Comparison of ENCODE assay signal across 24 cellular contexts in genomic region chr4:25950476-25951389, GRCh38. TPM values are rescaled to one million over a fixed set of nuclear protein-coding genes. Genes with fewer than 3 reads are reported as not detected.
DNase-seq lines count a peak whose midpoint lies in the region; ATAC-seq, FAIRE-seq and TF ChIP-seq lines count a peak whose summit lies in the region.
"Had no signal": no experiment of that assay in that cellular context is flagged by ENCODE, and none has a peak within 500 bp of the region (broad histone marks: within the 10 kb centered on the region; RNA-seq: fewer than 3 reads in every experiment).

No MANE protein-coding gene starts in this region.

- ATAC-seq in SK-N-SH treated with all-trans-retinoic acid at 6 μM for 48 hours (no peak), K562 (no peak; the same call in 1 of the 3 replicates), HG02588 (IDR thresholded peaks at IDR 0.05; ENCODE audit: unreplicated experiment) (no peak)
- ATAC-seq: gastrocnemius medialis had no signal

- H3K27me3 ChIP-seq in SK-N-SH (ENCODE audit: insufficient read depth): no peaks in the 10 kb centered on the region; the same call in 1 of the 2 replicates
- H3K27me3 ChIP-seq in H9 (ENCODE audit: insufficient read depth, low read length): no peaks in the 10 kb centered on the region
- H3K27me3 ChIP-seq in K562 (ENCODE audit: control insufficient read depth in 2 of 2, insufficient read depth in 2 of 2, low read length in 2 of 2): peaks cover 34 to 58% of the 10 kb centered on the region in 2 experiments
- H3K27me3 ChIP-seq in neural progenitor cell: no peaks in the 10 kb centered on the region
- H3K27me3 ChIP-seq in PC-9 (ENCODE audit: insufficient read depth, low read depth): 0 out of 2 replicates have a peak, but pooled peaks cover 4% of the 10 kb centered on the region
- H3K27me3 ChIP-seq: gastrocnemius medialis, MG63 had no signal

- H3K27ac Mint-ChIP-seq in H9 (no peak overlapping the region; a peak in 1 of 7 replicates), neural progenitor cell (peak overlapping the region; percentile 92)
- H3K27ac Mint-ChIP-seq: activated CD4-positive, alpha-beta T cell treated with anti-CD3 and anti-CD28 coated beads, Interleukin-2, amount 10 ng/mL, durations not matched to agents 24 days and 14 days; activated T-helper 1 cell treated with anti-CD3 and anti-CD28 coated beads, Interleukin-12 subunit alpha, Interleukin-12 subunit beta, Interleukin-2, Interleukin-4 antibody, amounts not matched to agents 30 ng/mL and 10 ng/mL and 1 ng/mL, durations not matched to agents 14 hours and 24 hours and 36 hours had no signal

- WGBS in SK-N-SH (ENCODE audit: low lambda C conversion rate): 60% methylated on average over 9 of the region's 10 CpGs
- WGBS in H9 (ENCODE audit: extremely low coverage, insufficient read length, low lambda C conversion rate): no CpG with 5 or more reads among the region's 10 CpGs
- WGBS in K562 (ENCODE audit: insufficient coverage, low coverage, missing lambda C conversion rate): 1% methylated on average over 10 of the region's 10 CpGs

- no peak overlapping the region for H2BK120ac ChIP-seq in H9 (ENCODE audit: low read depth, low read length, poor library complexity, severe bottlenecking)

- H3K27ac ChIP-seq in SK-N-SH (ENCODE audit: low read depth in 2 of 2, low read length in 1 of 2): no peak overlapping the region
- no peak overlapping the region for H3K27ac ChIP-seq in H9 (ENCODE audit: insufficient read length, low read depth, low read length)
- no peak overlapping the region for H3K27ac ChIP-seq in K562 (ENCODE audit: extremely low read depth, low read depth, low read length)
- H3K27ac ChIP-seq in neural progenitor cell: no peak overlapping the region
- H3K27ac ChIP-seq in PC-9: no peak overlapping the region
- H3K27ac ChIP-seq: gastrocnemius medialis had no signal

- H3K4me1 Mint-ChIP-seq in H9: peaks cover 57 to 69% of the 10 kb centered on the region in 2 experiments
- H3K4me1 Mint-ChIP-seq in neural progenitor cell: peaks cover 66% of the 10 kb centered on the region

- no peak overlapping the region for H2BK20ac ChIP-seq in H9 (ENCODE audit: low read depth, low read length, poor library complexity, severe bottlenecking)

- TF ChIP-seq POLR2A in K562 (conservative IDR thresholded peaks at IDR 0.05): no peak

- intact Hi-C loops in K562 (cut with micrococcal nuclease) (no loop called here), PC-9 (cut with micrococcal nuclease; ENCODE audit: unreplicated experiment) (no loop called here)

- BruUV-seq in K562 (replicated peaks; lab: Mats Ljungman, UMichigan) (no TSS peak), PC-9 (replicated peaks; lab: Mats Ljungman, UMichigan) (no TSS peak)

- H3K36me3 Mint-ChIP-seq in H9 (ENCODE audit: insufficient read depth in 1 of 3, low read depth in 3 of 3): no peaks in the 10 kb centered on the region
- H3K36me3 Mint-ChIP-seq in neural progenitor cell: no peaks in the 10 kb centered on the region
- H3K36me3 Mint-ChIP-seq: activated naive CD4-positive, alpha-beta T cell treated with anti-CD3 and anti-CD28 coated beads, Interleukin-2, amount 50 U/mL, for 72 hours had no signal

- no peaks in the 10 kb centered on the region for H4K20me1 ChIP-seq in SK-N-SH (ENCODE audit: insufficient read depth)
- H4K20me1 ChIP-seq in H9 (ENCODE audit: control insufficient read depth, insufficient read depth, insufficient read length): no peaks in the 10 kb centered on the region
- no peaks in the 10 kb centered on the region for H4K20me1 ChIP-seq in K562 (replicated peaks; ENCODE audit: control insufficient read depth, insufficient read depth, low read length)
- H4K20me1 ChIP-seq in neural progenitor cell (ENCODE audit: low read depth): no peaks in the 10 kb centered on the region
- no peaks in the 10 kb centered on the region for H4K20me1 ChIP-seq in PC-9 (ENCODE audit: insufficient read depth)

- H3K9ac ChIP-seq in SK-N-SH: no peak overlapping the region
- no peak overlapping the region for H3K9ac ChIP-seq in H9 (ENCODE audit: extremely low read depth, insufficient read length, low read length)
- H3K9ac ChIP-seq in K562 (ENCODE audit: insufficient read depth in 1 of 2, low read depth in 2 of 2, low read length in 2 of 2): peak overlapping the region in 1 of 2 experiments; percentile 32; a peak in 1 of 4 replicates
- H3K9ac ChIP-seq in neural progenitor cell: no peak overlapping the region

- H3K9me3 Mint-ChIP-seq in H9 (no peaks in the 10 kb centered on the region), neural progenitor cell (peaks cover 10% of the 10 kb centered on the region)
- H3K9me3 Mint-ChIP-seq: activated CD4-positive, alpha-beta T cell treated with anti-CD3 and anti-CD28 coated beads, Interleukin-2, amount 10 ng/mL, durations not matched to agents 24 days and 14 days; activated naive CD4-positive, alpha-beta T cell treated with anti-CD3 and anti-CD28 coated beads, Interleukin-2, amount 50 U/mL, for 72 hours; activated T-helper 1 cell treated with anti-CD3 and anti-CD28 coated beads, Interleukin-12 subunit alpha, Interleukin-12 subunit beta, Interleukin-2, Interleukin-4 antibody, amounts not matched to agents 30 ng/mL and 10 ng/mL and 1 ng/mL, durations not matched to agents 14 hours and 24 hours and 36 hours had no signal

- H3K23ac ChIP-seq in H9 (ENCODE audit: insufficient read length, low read depth, low read length): no peak overlapping the region

- no peaks in the 10 kb centered on the region for H3K9me2 ChIP-seq in SK-N-SH
- no peaks in the 10 kb centered on the region for H3K9me2 ChIP-seq in PC-9 (ENCODE audit: insufficient read depth)

- H3K9me3 ChIP-seq in SK-N-SH (no peaks in the 10 kb centered on the region), H9 (ENCODE audit: control insufficient read depth, low read depth, low read length) (no peaks in the 10 kb centered on the region), K562 (replicated peaks; ENCODE audit: control insufficient read depth, insufficient read depth, low read depth, low read length) (no peaks in the 10 kb centered on the region), neural progenitor cell (ENCODE audit: low read depth) (no peaks in the 10 kb centered on the region), PC-9 (ENCODE audit: insufficient read depth, low read depth) (no peaks in the 10 kb centered on the region)
- H3K9me3 ChIP-seq: gastrocnemius medialis, MG63 had no signal

- peaks cover 21% of the 10 kb centered on the region for H3K27me3 Mint-ChIP-seq in H9 (ENCODE audit: low read depth)
- peaks cover 6% of the 10 kb centered on the region for H3K27me3 Mint-ChIP-seq in neural progenitor cell (ENCODE audit: insufficient read depth, low read depth)

- DNase-seq in SK-N-SH: peak; percentile 25
- no peak for DNase-seq in H9
- DNase-seq in K562 (ENCODE audit: extremely low read depth in 1 of 4, low spot score in 3 of 4): no peak
- DNase-seq in neural progenitor cell (ENCODE audit: low spot score): no peak
- DNase-seq in stimulated activated CD4-positive, alpha-beta T cell treated with anti-CD3 and anti-CD28 coated beads, Interleukin-1b, Interleukin-23, amount 100 ng/mL, for 48 hours: no peak
- no peak for DNase-seq in PC-9
- DNase-seq: activated CD4-positive, alpha-beta T cell treated with anti-CD3 and anti-CD28 coated beads, Interleukin-2, amount 10 ng/mL, durations not matched to agents 24 days and 14 days; C1 segment of cervical spinal cord; effector CD4-positive, alpha-beta T cell; gastrocnemius medialis; MG63; NCI-H1436 treated with DMSO at 0.1 percent for 48 hours; NCI-H526 treated with DMSO at 0.1 percent for 48 hours; retina; stimulated activated CD8-positive, alpha-beta memory T cell treated with anti-CD3 and anti-CD28 coated beads, Interleukin-4, amount 100 ng/mL, for 48 hours; substantia nigra; T-helper 1 cell had no signal

- H3K4me3 ChIP-seq in SK-N-SH (ENCODE audit: low read depth in 2 of 2, low read length in 1 of 2) (no peak overlapping the region), K562 (no peak overlapping the region), neural progenitor cell (no peak overlapping the region), PC-9 (no peak overlapping the region)
- H3K4me3 ChIP-seq: gastrocnemius medialis, MG63 had no signal

- H3K4me3 Mint-ChIP-seq in H9 (peak overlapping the region in 1 of 2 experiments; percentile 43; a peak in 1 of 5 replicates), neural progenitor cell (peak overlapping the region; percentile 28)
- H3K4me3 Mint-ChIP-seq: activated CD4-positive, alpha-beta T cell treated with anti-CD3 and anti-CD28 coated beads, Interleukin-2, amount 10 ng/mL, durations not matched to agents 24 days and 14 days; activated T-helper 1 cell treated with anti-CD3 and anti-CD28 coated beads, Interleukin-12 subunit alpha, Interleukin-12 subunit beta, Interleukin-2, Interleukin-4 antibody, amounts not matched to agents 30 ng/mL and 10 ng/mL and 1 ng/mL, durations not matched to agents 14 hours and 24 hours and 36 hours had no signal

- no peak overlapping the region for H2AK5ac ChIP-seq in H9 (ENCODE audit: insufficient read length, low read length)

- H3K14ac ChIP-seq in H9 (ENCODE audit: insufficient read depth, low read length): peak overlapping the region; percentile 32; the same call in 1 of the 2 replicates

- in situ Hi-C loops in K562 (cut with MboI): no loop called here

- H2AFZ ChIP-seq in SK-N-SH (ENCODE audit: low read depth) (no peak overlapping the region), H9 (ENCODE audit: low read length) (no peak overlapping the region), K562 (ENCODE audit: low read depth, low read length) (no peak overlapping the region), neural progenitor cell (replicated peaks) (peak overlapping the region; percentile 30), PC-9 (no peak overlapping the region)

- no peak for TF ChIP-seq RAD21 in SK-N-SH (IDR thresholded peaks at IDR 0.05; ENCODE audit: low read length)
- no peak for TF ChIP-seq RAD21 in K562 (CRISPR knock-in tag; conservative IDR thresholded peaks at IDR 0.05 in 1 of 2, IDR thresholded peaks at IDR 0.05 in 1 of 2)

- H3K9me1 ChIP-seq in K562 (ENCODE audit: control insufficient read depth, insufficient read depth, low read length): no peaks in the 10 kb centered on the region

- H3K56ac ChIP-seq in H9 (ENCODE audit: insufficient read length, low read depth, low read length): no peak overlapping the region

- H2BK5ac ChIP-seq in H9 (ENCODE audit: insufficient read length, low read length): no peak overlapping the region

- CTCF ChIA-PET in SK-N-SH (lab: Yijun Ruan, JAX) (interaction anchor here (0.8 to 2.1 kb wide), 2 partner anchors 12 to 25 kb away, joined by 3 to 5 read pairs; no protein-coding TSS in a partner anchor), K562 (lab: Yijun Ruan, JAX; ENCODE audit: low intra/inter-chr PET ratio) (no interaction called here), PC-9 (lab: Charles Lee) (no interaction called here)

- H3K4me1 ChIP-seq in SK-N-SH (ENCODE audit: control insufficient read depth in 1 of 2, insufficient read depth in 2 of 2, low read depth in 1 of 2, low read length in 1 of 2): peaks cover 0 to 10% of the 10 kb centered on the region in 2 experiments; a peak in 2 of 4 replicates
- peaks cover 9% of the 10 kb centered on the region; the same call in 1 of the 2 replicates for H3K4me1 ChIP-seq in H9 (ENCODE audit: insufficient read depth, low read length)
- no peaks in the 10 kb centered on the region for H3K4me1 ChIP-seq in K562 (replicated peaks in 1 of 2; ENCODE audit: control insufficient read depth in 2 of 2, insufficient read depth in 2 of 2, low read length in 2 of 2)
- peaks cover 56% of the 10 kb centered on the region for H3K4me1 ChIP-seq in neural progenitor cell
- no peaks in the 10 kb centered on the region for H3K4me1 ChIP-seq in PC-9 (replicated peaks; ENCODE audit: insufficient read depth)
- H3K4me1 ChIP-seq: gastrocnemius medialis had no signal

- H3K36me3 ChIP-seq in SK-N-SH (replicated peaks in 1 of 2; ENCODE audit: control insufficient read depth in 1 of 2, insufficient read depth in 2 of 2, low read length in 1 of 2) (no peaks in the 10 kb centered on the region), K562 (ENCODE audit: control insufficient read depth, insufficient read depth, low read length) (no peaks in the 10 kb centered on the region), neural progenitor cell (no peaks in the 10 kb centered on the region), PC-9 (ENCODE audit: low read depth) (no peaks in the 10 kb centered on the region)
- H3K36me3 ChIP-seq: gastrocnemius medialis, MG63 had no signal

- H3K4ac ChIP-seq in H9 (ENCODE audit: low read depth, low read length): no peak overlapping the region

- H2BK12ac ChIP-seq in H9 (ENCODE audit: insufficient read length, low read depth, low read length): no peak overlapping the region

- H3T11ph ChIP-seq in H9 (ENCODE audit: low read length): no peak overlapping the region

- TF ChIP-seq EP300 in SK-N-SH (IDR thresholded peaks at IDR 0.05; ENCODE audit: borderline replicate concordance in 1 of 2, low read depth in 1 of 2, low read length in 1 of 2): no peak
- TF ChIP-seq EP300 in K562 (IDR thresholded peaks at IDR 0.05; ENCODE audit: low read length): no peak

- no peak overlapping the region for H4K91ac ChIP-seq in H9 (ENCODE audit: insufficient read length, low read depth, low read length)

- no peak overlapping the region for H4K8ac ChIP-seq in H9 (replicated peaks; ENCODE audit: insufficient read length, low read depth, low read length)

- no peak for TF ChIP-seq CTCF in SK-N-SH (IDR thresholded peaks at IDR 0.05)
- TF ChIP-seq CTCF in H9 (conservative IDR thresholded peaks at IDR 0.05): no peak
- TF ChIP-seq CTCF in K562 (IDR thresholded peaks at IDR 0.05 in 2 of 3, conservative IDR thresholded peaks at IDR 0.05 in 1 of 3; ENCODE audit: insufficient read depth in 2 of 3, low read depth in 1 of 3, low read length in 3 of 3): no peak
- TF ChIP-seq CTCF in neural progenitor cell (IDR thresholded peaks at IDR 0.05): no peak
- TF ChIP-seq CTCF in PC-9 (conservative IDR thresholded peaks at IDR 0.05): no peak

- H3K4me2 ChIP-seq in SK-N-SH (no peak overlapping the region), H9 (ENCODE audit: insufficient read depth, insufficient read length, low read length) (no peak overlapping the region), K562 (ENCODE audit: insufficient read depth, low read length) (no peak overlapping the region), neural progenitor cell (peak overlapping the region; percentile 20), PC-9 (no peak overlapping the region)

- H4K5ac ChIP-seq in H9 (ENCODE audit: insufficient read length, low read depth, low read length): no peak overlapping the region

- H3K18ac ChIP-seq in H9 (ENCODE audit: insufficient read length, low read depth, low read length): no peak overlapping the region

- no peaks in the 10 kb centered on the region for H3K79me2 ChIP-seq in SK-N-SH (ENCODE audit: insufficient read depth)
- H3K79me2 ChIP-seq in H9 (ENCODE audit: insufficient read depth, low read length): no peaks in the 10 kb centered on the region
- no peaks in the 10 kb centered on the region for H3K79me2 ChIP-seq in K562 (ENCODE audit: control insufficient read depth, insufficient read depth, low read length)
- no peaks in the 10 kb centered on the region for H3K79me2 ChIP-seq in neural progenitor cell (ENCODE audit: low read depth)
- no peaks in the 10 kb centered on the region for H3K79me2 ChIP-seq in PC-9 (ENCODE audit: low read depth)

- no peaks in the 10 kb centered on the region for H3K23me2 ChIP-seq in H9 (ENCODE audit: insufficient read length, low read depth, low read length, poor library complexity, severe bottlenecking)

- H3K79me1 ChIP-seq in H9 (ENCODE audit: insufficient read depth, low read depth, low read length, poor library complexity, severe bottlenecking): no peaks in the 10 kb centered on the region

- H2BK15ac ChIP-seq in H9 (ENCODE audit: low read depth, low read length): no peak overlapping the region

- no peak for FAIRE-seq in K562 (lab: Jason Lieb, UNC)
- FAIRE-seq: GM18507, keratinocyte, urothelium cell line had no signal

- H3F3A ChIP-seq in SK-N-SH (replicated peaks; ENCODE audit: insufficient read depth) (no peaks in the 10 kb centered on the region), neural progenitor cell (ENCODE audit: low read depth) (peaks cover 7% of the 10 kb centered on the region), PC-9 (ENCODE audit: insufficient read depth, low read depth) (0 out of 2 replicates have a peak, but pooled peaks cover 6% of the 10 kb centered on the region)

- POLR2A ChIA-PET in SK-N-SH (lab: Yijun Ruan, JAX) (no interaction called here), K562 (lab: Yijun Ruan, JAX) (interaction anchor here (0.7 kb wide), 1 partner anchor 183 kb away, joined by 3 read pairs; no protein-coding TSS in a partner anchor), PC-9 (lab: Charles Lee; ENCODE audit: unreplicated experiment) (no interaction called here)

RNA-seq across cellular contexts. Expression of gene SMIM20, which starts 36.7 kb away (rescaled TPM):
- polyA plus RNA-seq in SK-N-SH (2012; rRNA removed) (39.2 and 39.4 TPM in 2 replicates), K562 (2011; rRNA removed) (29.2 and 45.1 TPM in 2 replicates), K562 (2014; fragmentation: Illumina TruSeq; extraction: Trizol) (26.0 and 33.7 TPM in 2 replicates), K562 (2014; fragmentation: Nextera tagmentation; extraction: Ambion mirVana) (10 to 100 TPM; 50.7 to 51.0 TPM), K562 (2014; rRNA removed) (36.9 and 46.3 TPM in 2 replicates)
- polyA plus RNA-seq in SK-N-SH (2012; cell fraction: cytosol; rRNA removed): 56.0 and 63.8 TPM in 2 replicates
- 7.7 and 12.2 TPM in 2 replicates for polyA plus RNA-seq in SK-N-SH (2012; cell fraction: nucleus; rRNA removed)
- total RNA-seq in H9 (2021) (39.7 and 40.2 TPM in 2 replicates), K562 (2014; rRNA removed) (25.8 and 28.0 TPM in 2 replicates), K562 (2014; rRNA removed; fragmentation: Illumina TruSeq; extraction: Trizol) (36.5 and 38.9 TPM in 2 replicates), K562 (2015; rRNA removed; fragmentation: Illumina TruSeq; extraction: Trizol) (33.0 and 36.4 TPM in 2 replicates), K562 (2021) (25.1 and 29.9 TPM in 2 replicates), neural progenitor cell (ENCODE audit: low replicate concordance) (51.7 and 57.5 TPM in 2 replicates), PC-9 (2021) (40.5 and 44.2 TPM in 2 replicates)
- total RNA-seq in K562 (2011; cell fraction: chromatin; rRNA removed; ENCODE audit: low replicate concordance): 3.3 and 12.6 TPM in 2 replicates
- 6.4 and 7.0 TPM in 2 replicates for total RNA-seq in K562 (2011; cell fraction: nucleolus; rRNA removed)
- total RNA-seq in K562 (2011; cell fraction: nucleoplasm; rRNA removed): 10.3 and 13.6 TPM in 2 replicates
- 10.0 and 16.1 TPM in 2 replicates for polyA plus RNA-seq in K562 (2011; cell fraction: cytosol; rRNA removed)
- 6.0 and 10.8 TPM in 2 replicates for polyA plus RNA-seq in K562 (2011; cell fraction: nucleus; rRNA removed)
- polyA plus RNA-seq in K562 (2012): 30.2 and 36.9 TPM in 2 replicates
- polyA minus RNA-seq in K562 (2011; rRNA and poly(A)+ RNA removed): 8.2 and 9.4 TPM in 2 replicates
- polyA minus RNA-seq in K562 (2011; cell fraction: cytosol; rRNA and poly(A)+ RNA removed): 5.6 and 7.2 TPM in 2 replicates
- 2.3 and 3.6 TPM in 2 replicates for polyA minus RNA-seq in K562 (2011; cell fraction: nucleus; rRNA and poly(A)+ RNA removed)
